Comparison of ENCODE assay signal across 26 cellular contexts in genomic region chr1:245840971-245841370, GRCh38.
A peak's percentile ranks its signal among the peaks of the same experiment; 100 is the strongest.
DNase-seq lines count a peak whose midpoint lies in the region; ATAC-seq, FAIRE-seq and TF ChIP-seq lines count a peak whose summit lies in the region.
"Had no signal": no experiment of that assay in that cellular context is flagged by ENCODE, and none has a peak within 500 bp of the region (broad histone marks: within the 10 kb centered on the region; RNA-seq: fewer than 3 reads in every experiment).

No MANE protein-coding gene starts in this region.

- no peaks in the 10 kb centered on the region for H3K9me3 ChIP-seq in HepG2 (ENCODE audit: low read length)
- no peaks in the 10 kb centered on the region for H3K9me3 ChIP-seq in right lobe of liver
- no peaks in the 10 kb centered on the region for H3K9me3 ChIP-seq in Karpas-422 (ENCODE audit: low read length)
- H3K9me3 ChIP-seq in K562 (replicated peaks; ENCODE audit: control insufficient read depth, insufficient read depth, low read depth, low read length), result no peaks in the 10 kb centered on the region
- H3K9me3 ChIP-seq in prostate gland, result no peaks in the 10 kb centered on the region
- H3K9me3 ChIP-seq: BE2C, BLaER1 had no signal

- no peaks in the 10 kb centered on the region for H3K79me2 ChIP-seq in HepG2 (ENCODE audit: insufficient read depth, low read length)
- no peaks in the 10 kb centered on the region for H3K79me2 ChIP-seq in Karpas-422 (ENCODE audit: low read length)
- 0 out of 3 replicates have a peak, but pooled peaks cover 2% of the 10 kb centered on the region for H3K79me2 ChIP-seq in K562 (ENCODE audit: control insufficient read depth, insufficient read depth, low read length)

- no peak overlapping the region for H3K4me2 ChIP-seq in HepG2 (ENCODE audit: low read depth, low read length)
- H3K4me2 ChIP-seq in Karpas-422 (ENCODE audit: low read depth, low read length, poor library complexity, severe bottlenecking), result no peak overlapping the region
- no peak overlapping the region for H3K4me2 ChIP-seq in K562 (ENCODE audit: insufficient read depth, low read length)
- H3K4me2 ChIP-seq: BLaER1 had no signal

- CTCF ChIA-PET in HepG2 (lab: Yijun Ruan, JAX; ENCODE audit: low intra/inter-chr PET ratio, low total read pairs), result no interaction called here
- CTCF ChIA-PET in K562 (lab: Yijun Ruan, JAX; ENCODE audit: low intra/inter-chr PET ratio), result no interaction called here

- TF ChIP-seq CTCF in HepG2 (CRISPR knock-in tag; IDR thresholded peaks at IDR 0.05), result no peak
- TF ChIP-seq CTCF in right lobe of liver (IDR thresholded peaks at IDR 0.05), result no peak
- TF ChIP-seq CTCF in K562 (IDR thresholded peaks at IDR 0.05 in 2 of 3, conservative IDR thresholded peaks at IDR 0.05 in 1 of 3; ENCODE audit: insufficient read depth in 2 of 3, low read depth in 1 of 3, low read length in 3 of 3), result no peak
- no peak for TF ChIP-seq CTCF in HFFc6 (IDR thresholded peaks at IDR 0.05)
- no peak for TF ChIP-seq CTCF in prostate gland (IDR thresholded peaks at IDR 0.05)

- POLR2A ChIA-PET in HepG2 (lab: Yijun Ruan, JAX), result no interaction called here
- POLR2A ChIA-PET in K562 (lab: Yijun Ruan, JAX), result interaction anchor here (0.7 kb wide), 1 partner anchor 9 kb away, joined by 3 read pairs; no protein-coding TSS in a partner anchor

- ATAC-seq in HepG2, result no peak
- no peak for ATAC-seq in right lobe of liver
- ATAC-seq in K562, result no peak
- ATAC-seq: GM12878 had no signal

- TF ChIP-seq POLR2A in HepG2 (IDR thresholded peaks at IDR 0.05; ENCODE audit: insufficient read depth in 1 of 2, low read depth in 2 of 2, low read length in 2 of 2), result no peak
- TF ChIP-seq POLR2A in right lobe of liver (IDR thresholded peaks at IDR 0.05), result no peak
- no peak for TF ChIP-seq POLR2A in K562 (conservative IDR thresholded peaks at IDR 0.05)
- no peak for TF ChIP-seq POLR2A in prostate gland (IDR thresholded peaks at IDR 0.05)

- TF ChIP-seq RAD21 in HepG2 (CRISPR knock-in tag; IDR thresholded peaks at IDR 0.05) (no peak), K562 (CRISPR knock-in tag; conservative IDR thresholded peaks at IDR 0.05 in 1 of 2, IDR thresholded peaks at IDR 0.05 in 1 of 2) (no peak)

- no peak overlapping the region for H2AFZ ChIP-seq in HepG2 (ENCODE audit: low read length)
- H2AFZ ChIP-seq in Karpas-422 (ENCODE audit: low read length), result no peak overlapping the region
- no peak overlapping the region for H2AFZ ChIP-seq in K562 (ENCODE audit: low read depth, low read length)

- DNase-seq in HepG2 (ENCODE audit: low spot score), result no peak
- no peak for DNase-seq in right lobe of liver
- no peak for DNase-seq in Karpas-422
- DNase-seq in K562 (ENCODE audit: extremely low read depth in 1 of 4, low spot score in 3 of 4), result no peak
- DNase-seq in HFFc6, result no peak
- DNase-seq in prostate gland (ENCODE audit: low spot score), result no peak
- DNase-seq: ACHN; BE2C; C1 segment of cervical spinal cord; CD4-positive, alpha-beta memory T cell; CD4-positive, CD25-positive, alpha-beta regulatory T cell; CD8-positive, alpha-beta memory T cell; COR-L47; DMS 273 treated with DMSO at 0.1 percent for 48 hours; DMS153; DMS53; DMS79; DND-41; EL; GDM1 had no signal

- no peaks in the 10 kb centered on the region for H3K9me1 ChIP-seq in K562 (ENCODE audit: control insufficient read depth, insufficient read depth, low read length)

- H3K4me3 ChIP-seq in HepG2 (replicated peaks in 1 of 3; ENCODE audit: insufficient read depth in 1 of 3, low read depth in 2 of 3, low read length in 3 of 3), result no peak overlapping the region
- no peak overlapping the region for H3K4me3 ChIP-seq in right lobe of liver
- H3K4me3 ChIP-seq in Karpas-422 (ENCODE audit: low read length), result no peak overlapping the region
- no peak overlapping the region for H3K4me3 ChIP-seq in K562
- no peak overlapping the region for H3K4me3 ChIP-seq in prostate gland
- H3K4me3 ChIP-seq: BLaER1, GM12878 had no signal

- WGBS in HepG2 (ENCODE audit: low lambda C conversion rate), result 48% methylated on average over 2 of the region's 2 CpGs
- 36% methylated on average over 2 of the region's 2 CpGs for WGBS in right lobe of liver (ENCODE audit: insufficient coverage, low coverage, low lambda C conversion rate, missing lambda C conversion rate)
- 47% methylated on average over 2 of the region's 2 CpGs for WGBS in K562 (ENCODE audit: insufficient coverage, low coverage, missing lambda C conversion rate)
- WGBS in prostate gland, result 48% methylated on average over 2 of the region's 2 CpGs

- H3K4me3 Mint-ChIP-seq in HFFc6, result no peak overlapping the region
- H3K4me3 Mint-ChIP-seq: CD14-positive monocyte; CD4-positive, alpha-beta memory T cell; CD4-positive, CD25-positive, alpha-beta regulatory T cell; CD8-positive, alpha-beta memory T cell had no signal

- peaks cover 3% of the 10 kb centered on the region in 2 experiments; a peak in 3 of 5 replicates for H3K36me3 ChIP-seq in HepG2 (replicated peaks in 1 of 2; ENCODE audit: control insufficient read depth in 1 of 2, insufficient read depth in 2 of 2, low read length in 2 of 2)
- no peaks in the 10 kb centered on the region for H3K36me3 ChIP-seq in right lobe of liver
- H3K36me3 ChIP-seq in Karpas-422 (ENCODE audit: insufficient read depth, low read length), result no peaks in the 10 kb centered on the region
- peaks cover 64% of the 10 kb centered on the region for H3K36me3 ChIP-seq in K562 (ENCODE audit: control insufficient read depth, insufficient read depth, low read length)
- H3K36me3 ChIP-seq in prostate gland, result no peaks in the 10 kb centered on the region

- peaks cover 3% of the 10 kb centered on the region for H3K27me3 Mint-ChIP-seq in HFFc6 (ENCODE audit: insufficient read depth)
- H3K27me3 Mint-ChIP-seq: CD4-positive, alpha-beta memory T cell; CD4-positive, CD25-positive, alpha-beta regulatory T cell; CD8-positive, alpha-beta memory T cell had no signal

- H3K4me1 ChIP-seq in HepG2 (ENCODE audit: insufficient read depth, low read length), result no peaks in the 10 kb centered on the region
- H3K4me1 ChIP-seq in right lobe of liver, result no peaks in the 10 kb centered on the region
- H3K4me1 ChIP-seq in Karpas-422 (ENCODE audit: low read length), result peaks cover 11% of the 10 kb centered on the region
- no peaks in the 10 kb centered on the region for H3K4me1 ChIP-seq in K562 (replicated peaks in 1 of 2; ENCODE audit: control insufficient read depth in 2 of 2, insufficient read depth in 2 of 2, low read length in 2 of 2)
- H3K4me1 ChIP-seq in prostate gland (replicated peaks), result no peaks in the 10 kb centered on the region
- H3K4me1 ChIP-seq: BE2C had no signal

- H3K9me3 Mint-ChIP-seq in HFFc6, result no peaks in the 10 kb centered on the region
- H3K9me3 Mint-ChIP-seq: CD14-positive monocyte; CD4-positive, CD25-positive, alpha-beta regulatory T cell; CD8-positive, alpha-beta memory T cell had no signal

- no peak overlapping the region for H3K9ac ChIP-seq in HepG2 (ENCODE audit: insufficient read depth, low read depth, low read length)
- H3K9ac ChIP-seq in Karpas-422 (ENCODE audit: low read length), result no peak overlapping the region
- no peak overlapping the region for H3K9ac ChIP-seq in K562 (ENCODE audit: insufficient read depth in 1 of 2, low read depth in 2 of 2, low read length in 2 of 2)
- H3K9ac ChIP-seq: BLaER1 had no signal

- H3K9me2 ChIP-seq in Karpas-422 (replicated peaks; ENCODE audit: insufficient read depth, low read length), result no peaks in the 10 kb centered on the region

- H3K27me3 ChIP-seq in HepG2 (ENCODE audit: control insufficient read depth in 1 of 2, insufficient read depth in 2 of 2, low read length in 2 of 2) (no peaks in the 10 kb centered on the region), right lobe of liver (no peaks in the 10 kb centered on the region), Karpas-422 (ENCODE audit: low read length) (no peaks in the 10 kb centered on the region), K562 (ENCODE audit: control insufficient read depth in 2 of 2, insufficient read depth in 2 of 2, low read length in 2 of 2) (no peaks in the 10 kb centered on the region), prostate gland (replicated peaks; ENCODE audit: insufficient read depth) (no peaks in the 10 kb centered on the region)
- H3K27me3 ChIP-seq: BE2C, BLaER1 had no signal

- H3K36me3 Mint-ChIP-seq in HFFc6 (ENCODE audit: low read depth), result peaks cover under 1% of the 10 kb centered on the region
- H3K36me3 Mint-ChIP-seq: CD14-positive monocyte had no signal

- no peak overlapping the region for H3K27ac ChIP-seq in HepG2 (ENCODE audit: extremely low read length, insufficient read depth, low read length)
- H3K27ac ChIP-seq in right lobe of liver, result no peak overlapping the region
- H3K27ac ChIP-seq in Karpas-422 (ENCODE audit: low read length), result 0 out of 2 replicates have a peak overlapping the region, but pooled peaks have one; percentile 20
- no peak overlapping the region for H3K27ac ChIP-seq in K562 (ENCODE audit: extremely low read depth, low read depth, low read length)
- H3K27ac ChIP-seq in prostate gland, result no peak overlapping the region
- H3K27ac ChIP-seq: 22Rv1, BLaER1 had no signal

- BruUV-seq in HepG2 (replicated peaks; lab: Mats Ljungman, UMichigan), result no TSS peak
- no TSS peak for BruUV-seq in K562 (replicated peaks; lab: Mats Ljungman, UMichigan)

- no peak for TF ChIP-seq EP300 in HepG2 (IDR thresholded peaks at IDR 0.05; ENCODE audit: low read depth in 2 of 2, low read length in 2 of 2)
- no peak for TF ChIP-seq EP300 in HepG2 (CRISPR knock-in tag; IDR thresholded peaks at IDR 0.05; ENCODE audit: borderline replicate concordance)
- no peak for TF ChIP-seq EP300 in K562 (IDR thresholded peaks at IDR 0.05; ENCODE audit: low read length)

- in situ Hi-C loops in HepG2 (cut with HindIII; ENCODE audit: extremely low pct_ligation_motif_present, low pct_unique_long_range_greater_than_20kb) (no loop called here), K562 (cut with MboI) (no loop called here)

- peaks cover 16% of the 10 kb centered on the region for H3K4me1 Mint-ChIP-seq in HFFc6 (ENCODE audit: low read depth)
- H3K4me1 Mint-ChIP-seq: CD14-positive monocyte; CD4-positive, alpha-beta memory T cell; CD8-positive, alpha-beta memory T cell had no signal

- H4K20me1 ChIP-seq in HepG2 (ENCODE audit: insufficient read depth, low read length) (no peaks in the 10 kb centered on the region), Karpas-422 (ENCODE audit: insufficient read depth, low read depth, low read length) (no peaks in the 10 kb centered on the region), K562 (replicated peaks; ENCODE audit: control insufficient read depth, insufficient read depth, low read length) (no peaks in the 10 kb centered on the region)
- H4K20me1 ChIP-seq: BLaER1 had no signal

- intact Hi-C loops in HepG2 (cut with micrococcal nuclease; ENCODE audit: unreplicated experiment) (no loop called here), right lobe of liver (cut with DNase I) (no loop called here), K562 (cut with micrococcal nuclease) (no loop called here), prostate gland (cut with DNase I) (no loop called here)

- no peak overlapping the region for H3K27ac Mint-ChIP-seq in HFFc6
- H3K27ac Mint-ChIP-seq: CD14-positive monocyte; CD4-positive, alpha-beta memory T cell; CD4-positive, CD25-positive, alpha-beta regulatory T cell had no signal

- FAIRE-seq in HepG2 (lab: Jason Lieb, UNC) (no peak), K562 (lab: Jason Lieb, UNC) (no peak)
- FAIRE-seq: GM12878, GM12892, GM18507 had no signal

TF ChIP-seq in HepG2, 621 proteins besides CTCF, POLR2A, EP300 and RAD21 (continues in another document):
- TF ChIP-seq NFKBIZ (CRISPR knock-in tag; IDR thresholded peaks at IDR 0.05), result no peak

TF ChIP-seq in K562, 482 proteins besides CTCF, POLR2A, EP300 and RAD21 (continues in another document):
- TF ChIP-seq MAFK (IDR thresholded peaks at IDR 0.05; ENCODE audit: low read length), result peak; percentile 41; the same call in 1 of the 2 replicates

Comparison
In these comparisons a context has a peak if more than half of its experiments do, and no peak if none do; other contexts are left out.
1. Of the 241 proteins assayed by ChIP-seq in both HepG2 and K562: peak only in HepG2: none; only in K562: MAFG; in both: MAFF and MAFK; in neither: 238.